Comparison of ENCODE assay signal across 34 cellular contexts in genomic region chr16:60241671-60242070, GRCh38.
"Had no signal": no experiment of that assay in that cellular context is flagged by ENCODE, and none has a peak within 500 bp of the region (broad histone marks: within the 10 kb centered on the region; RNA-seq: fewer than 3 reads in every experiment).

No MANE protein-coding gene starts in this region.

- H3K4me3 ChIP-seq: MG63 had no signal

- H3K9me3 ChIP-seq: MG63 had no signal

- DNase-seq: Karpas-422, Kasumi-1, MG63, MM.1S, MV-4-11, NCI-H1048, NCI-H1092, NCI-H1092 treated with DMSO at 0.1 percent for 48 hours, NCI-H1105, NCI-H1105 treated with DMSO at 0.1 percent for 48 hours, NCI-H1417, NCI-H1417 treated with DMSO at 0.1 percent for 48 hours, NCI-H1436, NCI-H1436 treated with DMSO at 0.1 percent for 48 hours, NCI-H146, NCI-H1694, NCI-H1694 treated with DMSO at 0.1 percent for 48 hours, NCI-H187, NCI-H187 treated with DMSO at 0.1 percent for 48 hours, NCI-H1930, NCI-H2029, NCI-H2029 treated with DMSO at 0.1 percent for 48 hours, NCI-H2081, NCI-H2081 treated with DMSO at 0.1 percent for 48 hours, NCI-H2107, NCI-H2171, NCI-H2171 treated with DMSO at 0.1 percent for 48 hours, NCI-H2227 treated with DMSO at 0.1 percent for 48 hours, NCI-H226, NCI-H345, NCI-H446, NCI-H446 treated with DMSO at 0.1 percent for 48 hours, NCI-H510A, NCI-H510A treated with DMSO at 0.1 percent for 48 hours had no signal
